8 cellular contexts compared by ENCODE assay signal in the genomic region with DNA sequence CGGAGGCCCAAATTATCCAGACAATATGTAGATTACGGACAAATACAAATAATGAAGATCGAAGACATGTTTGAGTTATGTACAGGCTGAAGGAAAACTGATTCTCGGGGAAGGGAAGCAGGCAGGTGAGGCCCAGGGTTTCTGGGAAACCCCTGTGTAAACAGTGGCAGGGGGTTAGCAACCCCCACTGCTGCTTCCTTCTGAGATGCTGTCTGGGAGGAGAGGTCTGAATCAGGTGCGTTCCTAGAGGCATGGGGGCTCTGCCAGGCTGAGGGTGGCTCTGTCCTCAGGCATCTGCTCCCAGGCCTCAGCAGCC. TPM values are rescaled to one million over a fixed set of nuclear protein-coding genes. Genes with fewer than 3 reads are reported as not detected.
A peak's percentile ranks its signal among the peaks of the same experiment; 100 is the strongest.
DNase-seq lines count a peak whose midpoint lies in the region; ATAC-seq, FAIRE-seq and TF ChIP-seq lines count a peak whose summit lies in the region.

No MANE protein-coding gene starts in this region.

- H3K27me3 ChIP-seq in SJSA1 (replicated peaks) (no peaks in the 10 kb centered on the region), esophagus squamous epithelium (peaks cover 0 to 5% (median 0%) of the 10 kb centered on the region in 4 donors), psoas muscle (ENCODE audit: insufficient read depth in 3 of 3, low read length in 2 of 3) (no peaks in the 10 kb centered on the region)

- peak; percentile 7 for ATAC-seq in GM18505 (IDR thresholded peaks at IDR 0.05; ENCODE audit: unreplicated experiment)
- ATAC-seq in psoas muscle, result peak in 1 of 4 donors; percentile 54
- ATAC-seq in HG03159 (IDR thresholded peaks at IDR 0.05; ENCODE audit: unreplicated experiment), result no peak
- ATAC-seq in HG03196 (IDR thresholded peaks at IDR 0.05; ENCODE audit: unreplicated experiment), result no peak

- H3K4me3 ChIP-seq in SJSA1, result peak overlapping the region; percentile 36
- peak overlapping the region; percentile 22 to 64 (median 48) for H3K4me3 ChIP-seq in esophagus squamous epithelium
- peak overlapping the region; percentile 59 for H3K4me3 ChIP-seq in psoas muscle

- H3K27ac ChIP-seq in SJSA1 (no peak overlapping the region), esophagus squamous epithelium (peak overlapping the region; percentile 27 to 80 (median 78)), psoas muscle (peak overlapping the region; percentile 19)

- no peak for DNase-seq in SJSA1 (ENCODE audit: low read depth in 1 of 2, low spot score in 2 of 2)
- DNase-seq in esophagus squamous epithelium (lab: John Stamatoyannopoulos, UW), result no peak
- DNase-seq in psoas muscle, result no peak
- DNase-seq in activated effector memory CD4-positive, alpha-beta T cell treated with anti-CD3 and anti-CD28 coated beads, Interleukin-2, amount 50 U/mL, for 16 hours, result no peak
- no peak for DNase-seq in RCC 7860 (ENCODE audit: low spot score)

- FAIRE-seq in RCC 7860 (lab: Jason Lieb, UNC), result no peak

- intact Hi-C loops in esophagus squamous epithelium (cut with DNase I) (no loop called here), psoas muscle (cut with DNase I) (loop anchor here in 1 of 2 donors (10.0 kb wide), 2 partner anchors 310 to 790 kb away; no protein-coding TSS in a partner anchor)

- 68 to 72% methylated on average over 4 to 5 of the region's 5 CpGs for WGBS in esophagus squamous epithelium, 2 donors
- 48 to 59% (median 53%) methylated on average over 5 of the region's 5 CpGs for WGBS in psoas muscle, 3 donors

- TF ChIP-seq POLR2A in GM18505 (IDR thresholded peaks at IDR 0.05; ENCODE audit: borderline replicate concordance, extremely low read depth, insufficient read depth, insufficient read length) (no peak), esophagus squamous epithelium (IDR thresholded peaks at IDR 0.05) (no peak)

- TF ChIP-seq CTCF in esophagus squamous epithelium (IDR thresholded peaks at IDR 0.05), result no peak
- TF ChIP-seq CTCF in psoas muscle (IDR thresholded peaks at IDR 0.05), result no peak

- H3K36me3 ChIP-seq in SJSA1 (no peaks in the 10 kb centered on the region), esophagus squamous epithelium (no peaks in the 10 kb centered on the region), psoas muscle (ENCODE audit: insufficient read depth in 1 of 2, low read depth in 1 of 2) (no peaks in the 10 kb centered on the region)

- H3K9me3 ChIP-seq in SJSA1 (replicated peaks) (no peaks in the 10 kb centered on the region), esophagus squamous epithelium (no peaks in the 10 kb centered on the region), psoas muscle (no peaks in the 10 kb centered on the region)

- H3K4me1 ChIP-seq in SJSA1 (replicated peaks) (peaks cover 8% of the 10 kb centered on the region), esophagus squamous epithelium (peaks cover 4 to 23% (median 5%) of the 10 kb centered on the region in 3 donors), psoas muscle (peaks cover 5% of the 10 kb centered on the region)

RNA-seq across cellular contexts. Expression of gene MDGA1, which starts 7.2 kb away (rescaled TPM):
- total RNA-seq in SJSA1 (2014; rRNA removed; shearing (Covaris generic)), result 1.5 and 2.2 TPM in 2 replicates
- total RNA-seq in esophagus squamous epithelium (10 to 100 TPM; 10.1 to 26.5 (median 11.3) TPM), psoas muscle (1 to 10 TPM in 1 of 4 donors, under 1 TPM in 3; 0.08 to 1.4 (median 0.53) TPM)
- polyA plus RNA-seq in psoas muscle, result under 1 TPM; 0.17 to 0.22 (median 0.22) TPM
